Comparison of ENCODE assay signal across 12 cellular contexts in the genomic region with DNA sequence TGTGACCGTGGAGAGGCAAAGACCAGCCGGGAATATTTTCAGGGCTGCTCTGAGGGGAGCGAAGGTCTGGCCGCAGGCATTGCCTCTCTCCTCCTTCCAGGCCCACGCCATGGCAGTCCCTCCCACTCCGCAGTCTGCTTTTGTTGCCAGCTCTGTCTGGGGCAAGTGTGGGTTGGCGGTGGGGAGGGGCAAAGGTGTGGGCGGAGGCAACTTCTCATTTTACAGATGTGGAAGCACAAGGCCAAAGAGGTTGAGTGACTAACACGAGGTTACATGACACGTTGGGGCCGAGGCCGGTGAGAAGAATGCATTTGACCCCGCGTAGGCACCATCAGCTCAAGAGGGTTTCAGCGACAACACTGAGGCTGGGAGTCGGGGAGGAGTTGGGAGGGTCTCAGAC. TPM values are rescaled to one million over a fixed set of nuclear protein-coding genes. Genes with fewer than 3 reads are reported as not detected.
DNase-seq lines count a peak whose midpoint lies in the region; ATAC-seq and TF ChIP-seq lines count a peak whose summit lies in the region.
"Had no signal": no experiment of that assay in that cellular context is flagged by ENCODE, and none has a peak within 500 bp of the region (broad histone marks: within the 10 kb centered on the region; RNA-seq: fewer than 3 reads in every experiment).

No MANE protein-coding gene starts in this region.

- no peak overlapping the region for H3K9ac ChIP-seq in mammary epithelial cell (ENCODE audit: insufficient read depth, low read length)

- H3K4me3 ChIP-seq in mammary epithelial cell (replicated peaks in 1 of 3; ENCODE audit: insufficient read depth in 1 of 3, low read depth in 2 of 3, low read length in 3 of 3) (no peak overlapping the region), mesodermal cell (ENCODE audit: extremely low read depth, insufficient read depth, low read length, poor library complexity, severe bottlenecking) (no peak overlapping the region)
- H3K4me3 ChIP-seq: colonic mucosa, suprapubic skin had no signal

- ATAC-seq in HG02938 (IDR thresholded peaks at IDR 0.05; ENCODE audit: unreplicated experiment), result no peak
- no peak for ATAC-seq in HG03025 (IDR thresholded peaks at IDR 0.05; ENCODE audit: low FRiP score, unreplicated experiment)
- ATAC-seq in T-helper 17 cell, result no peak
- ATAC-seq: Right ventricle myocardium inferior had no signal

- H3K36me3 Mint-ChIP-seq in T-helper 17 cell (ENCODE audit: low read depth), result peaks cover 2% of the 10 kb centered on the region
- H3K36me3 Mint-ChIP-seq: immature natural killer cell had no signal

- in situ Hi-C loops in mammary epithelial cell (cut with MboI; ENCODE audit: low sequenced_read_pairs in 2 of 2), result no loop called here

- H3K4me1 ChIP-seq in mammary epithelial cell (ENCODE audit: insufficient read depth, low read length) (peaks cover 12% of the 10 kb centered on the region), mesodermal cell (ENCODE audit: control insufficient read depth, insufficient read depth, low read length, poor library complexity, severe bottlenecking) (no peaks in the 10 kb centered on the region)
- H3K4me1 ChIP-seq: colonic mucosa had no signal

- H2AFZ ChIP-seq in mammary epithelial cell (ENCODE audit: low read depth, low read length), result peak overlapping the region; percentile 76

- no peak for TF ChIP-seq CTCF in mammary epithelial cell (conservative IDR thresholded peaks at IDR 0.05 in 1 of 2, IDR thresholded peaks at IDR 0.05 in 1 of 2; ENCODE audit: extremely low read depth in 1 of 2, insufficient read depth in 1 of 2, low read depth in 1 of 2, low read length in 2 of 2)

- H3K36me3 ChIP-seq in mammary epithelial cell (ENCODE audit: insufficient read depth, low read length), result no peaks in the 10 kb centered on the region
- no peaks in the 10 kb centered on the region for H3K36me3 ChIP-seq in mesodermal cell (ENCODE audit: control insufficient read depth, insufficient read depth, low read length)
- H3K36me3 ChIP-seq: colonic mucosa, suprapubic skin had no signal

- H3K9me3 ChIP-seq in mammary epithelial cell (replicated peaks; ENCODE audit: insufficient read depth, low read length) (no peaks in the 10 kb centered on the region), mesodermal cell (ENCODE audit: control insufficient read depth, low read length) (no peaks in the 10 kb centered on the region), T-helper 17 cell (ENCODE audit: control insufficient read depth, low read length, poor library complexity, severe bottlenecking) (no peaks in the 10 kb centered on the region)
- H3K9me3 ChIP-seq: colonic mucosa, suprapubic skin had no signal

- dilution Hi-C loops in mammary epithelial cell (cut with HindIII; ENCODE audit: low sequenced_read_pairs), result no loop called here

- no peak for TF ChIP-seq RAD21 in Ishikawa (IDR thresholded peaks at IDR 0.05; ENCODE audit: low read depth)

- peaks cover 2% of the 10 kb centered on the region for H3K4me1 Mint-ChIP-seq in T-helper 17 cell

- intact Hi-C loops in mammary epithelial cell (cut with micrococcal nuclease), result no loop called here

- 30% methylated on average over 15 of the region's 16 CpGs for WGBS in mammary epithelial cell (ENCODE audit: low coverage, missing lambda C conversion rate)
- WGBS in mesodermal cell (ENCODE audit: insufficient coverage in 2 of 2), 2 experiments, result 35 to 50% methylated on average over 10 to 13 of the region's 16 CpGs

- no peaks in the 10 kb centered on the region for H4K20me1 ChIP-seq in mammary epithelial cell (ENCODE audit: insufficient read depth, low read length)

- CTCF ChIA-PET in mammary epithelial cell (lab: Charles Lee; ENCODE audit: low non-redundant PET), result interaction anchor here (0.6 kb wide), 1 partner anchor 72 kb away, joined by 5 read pairs; no protein-coding TSS in a partner anchor

- no peak overlapping the region for H3K27ac Mint-ChIP-seq in T-helper 17 cell
- H3K27ac Mint-ChIP-seq: immature natural killer cell had no signal

- H3K27ac ChIP-seq in mammary epithelial cell (ENCODE audit: insufficient read depth, low read depth, low read length) (no peak overlapping the region), mesodermal cell (ENCODE audit: low read depth, low read length, severe bottlenecking) (peak overlapping the region; percentile 36)
- H3K27ac ChIP-seq: colonic mucosa, suprapubic skin had no signal

- peak; percentile 92 for DNase-seq in CD1c-positive myeloid dendritic cell (ENCODE audit: extremely low spot score)
- peak; percentile 74 for DNase-seq in mammary epithelial cell
- no peak for DNase-seq in RPMI8226
- DNase-seq in T-helper 17 cell, result no peak
- DNase-seq: colonic mucosa, immature natural killer cell had no signal

- peaks cover 52% of the 10 kb centered on the region for H3K27me3 Mint-ChIP-seq in T-helper 17 cell

- no peaks in the 10 kb centered on the region for H3K27me3 ChIP-seq in mammary epithelial cell (ENCODE audit: insufficient read depth, low read length)
- H3K27me3 ChIP-seq: colonic mucosa, suprapubic skin had no signal

- peak overlapping the region; percentile 6 for H3K4me2 ChIP-seq in mammary epithelial cell (ENCODE audit: insufficient read depth, low read depth, low read length)

- 0 out of 2 replicates have a peak, but pooled peaks have one; percentile 36 for TF ChIP-seq EP300 in Ishikawa (IDR thresholded peaks at IDR 0.05; ENCODE audit: borderline replicate concordance)

- BruUV-seq in mammary epithelial cell (replicated peaks; lab: Mats Ljungman, UMichigan), result no TSS peak

- H3K4me3 Mint-ChIP-seq in T-helper 17 cell, result no peak overlapping the region
- H3K4me3 Mint-ChIP-seq: immature natural killer cell had no signal

- no peaks in the 10 kb centered on the region for H3K79me2 ChIP-seq in mammary epithelial cell (ENCODE audit: insufficient read depth, low read length)

TF ChIP-seq in Ishikawa, 13 proteins besides CTCF, POLR2A, EP300 and RAD21:
- TF ChIP-seq CEBPB (IDR thresholded peaks at IDR 0.05) (no peak), NFIC (IDR thresholded peaks at IDR 0.05) (0 out of 2 replicates have a peak, but pooled peaks have one; percentile 37), YY1 (IDR thresholded peaks at IDR 0.05; ENCODE audit: low read depth) (peak; percentile 50; the same call in 1 of the 2 replicates), CREB1 (IDR thresholded peaks at IDR 0.05; ENCODE audit: low read depth) (no peak), MAX (IDR thresholded peaks at IDR 0.05) (peak; percentile 100), TEAD4 (IDR thresholded peaks at IDR 0.05) (no peak), EGR1 (IDR thresholded peaks at IDR 0.05) (peak; percentile 96)
- TF ChIP-seq, protein P1, sequence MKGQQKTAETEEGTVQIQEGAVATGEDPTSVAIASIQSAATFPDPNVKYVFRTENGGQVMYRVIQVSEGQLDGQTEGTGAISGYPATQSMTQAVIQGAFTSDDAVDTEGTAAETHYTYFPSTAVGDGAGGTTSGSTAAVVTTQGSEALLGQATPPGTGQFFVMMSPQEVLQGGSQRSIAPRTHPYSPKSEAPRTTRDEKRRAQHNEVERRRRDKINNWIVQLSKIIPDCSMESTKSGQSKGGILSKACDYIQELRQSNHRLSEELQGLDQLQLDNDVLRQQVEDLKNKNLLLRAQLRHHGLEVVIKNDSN (IDR thresholded peaks at IDR 0.05), result no peak
TF ChIP-seq in Ishikawa: peak in this region for 4.

RNA-seq across cellular contexts. Expression of gene FAIM2, which starts 6.1 kb away (rescaled TPM):
- total RNA-seq in mammary epithelial cell (not detected), T-helper 17 cell (under 1 TPM; 0.05 to 0.68 TPM)
- not detected for polyA plus RNA-seq in mammary epithelial cell
- not detected for polyA minus RNA-seq in mammary epithelial cell
- 2.0 TPM for polyA plus RNA-seq in mesodermal cell (2013, experiment 1 of 2)
- 0.56 TPM for polyA plus RNA-seq in mesodermal cell (2013, experiment 2 of 2)

RNA-seq across cellular contexts. Expression of gene AQP2, which starts 40.7 kb away (rescaled TPM):
- total RNA-seq in mammary epithelial cell (not detected), T-helper 17 cell (not detected)
- polyA plus RNA-seq in mammary epithelial cell, result not detected
- not detected for polyA minus RNA-seq in mammary epithelial cell
- not detected for polyA plus RNA-seq in mesodermal cell (2013, experiment 1 of 2)
- not detected for polyA plus RNA-seq in mesodermal cell (2013, experiment 2 of 2)
- total RNA-seq: colonic mucosa, Right ventricle myocardium inferior had no signal
- polyA plus RNA-seq: immature natural killer cell had no signal

RNA-seq across cellular contexts. Expression of gene AQP5, which starts 51.8 kb away (rescaled TPM):
- under 1 TPM in 1 of 2 donors, not detected in 1; 0.50 TPM for total RNA-seq in mammary epithelial cell
- not detected for polyA plus RNA-seq in mammary epithelial cell
- polyA minus RNA-seq in mammary epithelial cell, result not detected
- 0.22 TPM for polyA plus RNA-seq in mesodermal cell (2013, experiment 1 of 2)
- polyA plus RNA-seq in mesodermal cell (2013, experiment 2 of 2), result 0.35 TPM
- total RNA-seq in T-helper 17 cell, result not detected
- total RNA-seq: colonic mucosa had no signal
- polyA plus RNA-seq: immature natural killer cell had no signal

Comparison
In these comparisons a context has a peak if more than half of its experiments do, and no peak if none do; other contexts are left out.
1. DNase-seq: peak in CD1c-positive myeloid dendritic cell (single experiment) and mammary epithelial cell (single experiment); none in RPMI8226 (single experiment) and T-helper 17 cell (0 of 3).